ENCODE assay signal across 12 cellular contexts in genomic region chr1:155932487-155932886, GRCh38. TPM values are rescaled to one million over a fixed set of nuclear protein-coding genes. Genes with fewer than 3 reads are reported as not detected.
DNase-seq lines count a peak whose midpoint lies in the region; ATAC-seq and TF ChIP-seq lines count a peak whose summit lies in the region.
"Had no signal": no experiment of that assay in that cellular context is flagged by ENCODE, and none has a peak within 500 bp of the region (broad histone marks: within the 10 kb centered on the region; RNA-seq: fewer than 3 reads in every experiment).

No MANE protein-coding gene starts in this region.

- 80% methylated on average over 5 of the region's 5 CpGs for WGBS in heart right ventricle, 2 donors
- WGBS in body of pancreas, 2 donors, result 55 to 68% methylated on average over 5 of the region's 5 CpGs

- H3K9me3 ChIP-seq in heart right ventricle, result no peaks in the 10 kb centered on the region
- H3K9me3 ChIP-seq in thoracic aorta, result no peaks in the 10 kb centered on the region
- no peaks in the 10 kb centered on the region for H3K9me3 ChIP-seq in body of pancreas

- CTCF ChIA-PET in activated CD4-positive, alpha-beta memory T cell treated with anti-CD3 and anti-CD28 coated beads for 36 hours (lab: Charles Lee), result interaction anchor here (0.7 to 6.7 kb wide), 5 partner anchors 9 to 601 kb away, joined by 3 to 77 read pairs (median 4); partner anchors contain the start of gene ARHGEF2

- no peak for TF ChIP-seq POLR2A in body of pancreas (IDR thresholded peaks at IDR 0.05)

- ATAC-seq in heart right ventricle (no peak), Right ventricle myocardium superior (ENCODE audit: poor library complexity) (no peak), thoracic aorta (ENCODE audit: insufficient number of reproducible peaks, low FRiP score, low read depth) (no peak), body of pancreas (no peak)
- ATAC-seq: activated T-helper 17 cell treated with anti-CD3 and anti-CD28 coated beads, Interleukin-2, amount 50 U/mL, for 72 hours had no signal

- H3K4me1 Mint-ChIP-seq in activated CD4-positive, alpha-beta memory T cell treated with anti-CD3 and anti-CD28 coated beads for 36 hours (ENCODE audit: low read depth), result peaks cover 42% of the 10 kb centered on the region

- TF ChIP-seq CTCF in heart right ventricle (IDR thresholded peaks at IDR 0.05) (no peak), fibroblast of the aortic adventitia (IDR thresholded peaks at IDR 0.05; ENCODE audit: insufficient read depth, low read length) (no peak), thoracic aorta (IDR thresholded peaks at IDR 0.05) (no peak), body of pancreas (IDR thresholded peaks at IDR 0.05) (no peak)

- H3K4me3 Mint-ChIP-seq in activated CD4-positive, alpha-beta memory T cell treated with anti-CD3 and anti-CD28 coated beads for 36 hours, result peak overlapping the region; percentile 61
- H3K4me3 Mint-ChIP-seq: activated T-helper 17 cell treated with anti-CD3 and anti-CD28 coated beads, Interleukin-2, amount 50 U/mL, for 72 hours had no signal

- peaks cover 34% of the 10 kb centered on the region for H3K36me3 Mint-ChIP-seq in activated CD4-positive, alpha-beta memory T cell treated with anti-CD3 and anti-CD28 coated beads for 36 hours

- no peak for DNase-seq in heart right ventricle
- DNase-seq in Right ventricle myocardium superior, result no peak
- DNase-seq in activated CD4-positive, alpha-beta memory T cell treated with anti-CD3 and anti-CD28 coated beads for 36 hours, result no peak
- DNase-seq in fibroblast of the aortic adventitia (ENCODE audit: low read depth), result peak; percentile 35
- DNase-seq in thoracic aorta (ENCODE audit: low spot score), result no peak
- no peak for DNase-seq in NCI-H748 treated with DMSO at 0.1 percent for 48 hours (lab: John Stamatoyannopoulos, UW)
- no peak for DNase-seq in body of pancreas
- DNase-seq in NCI-H2029 treated with DMSO at 0.1 percent for 48 hours (lab: John Stamatoyannopoulos, UW), result no peak
- DNase-seq: NCI-H1105 treated with DMSO at 0.1 percent for 48 hours, occipital lobe had no signal

- no peak overlapping the region for H3K27ac ChIP-seq in heart right ventricle
- peak overlapping the region; percentile 23 to 42 for H3K27ac ChIP-seq in thoracic aorta
- peak overlapping the region in 1 of 4 donors; percentile 88 for H3K27ac ChIP-seq in body of pancreas

- H3K4me1 ChIP-seq in heart right ventricle (peaks cover 23 to 49% (median 45%) of the 10 kb centered on the region in 9 donors), thoracic aorta (ENCODE audit: control insufficient read depth in 1 of 2, low read depth in 2 of 2) (peaks cover 37 to 45% of the 10 kb centered on the region in 2 donors), body of pancreas (peaks cover 42% of the 10 kb centered on the region)

- peak overlapping the region in 7 of 10 donors; percentile 4 to 98 (median 77) for H3K4me3 ChIP-seq in heart right ventricle
- no peak overlapping the region for H3K4me3 ChIP-seq in fibroblast of the aortic adventitia (ENCODE audit: low read depth, low read length)
- H3K4me3 ChIP-seq in thoracic aorta, result peak overlapping the region; percentile 2
- H3K4me3 ChIP-seq in body of pancreas, result no peak overlapping the region

- H3K27ac Mint-ChIP-seq in activated CD4-positive, alpha-beta memory T cell treated with anti-CD3 and anti-CD28 coated beads for 36 hours, result peak overlapping the region; percentile 45
- H3K27ac Mint-ChIP-seq: activated T-helper 17 cell treated with anti-CD3 and anti-CD28 coated beads, Interleukin-2, amount 50 U/mL, for 72 hours had no signal

- no peaks in the 10 kb centered on the region for H3K27me3 Mint-ChIP-seq in activated CD4-positive, alpha-beta memory T cell treated with anti-CD3 and anti-CD28 coated beads for 36 hours
- H3K27me3 Mint-ChIP-seq: activated T-helper 17 cell treated with anti-CD3 and anti-CD28 coated beads, Interleukin-2, amount 50 U/mL, for 72 hours had no signal

- no peaks in the 10 kb centered on the region for H3K9me3 Mint-ChIP-seq in activated CD4-positive, alpha-beta memory T cell treated with anti-CD3 and anti-CD28 coated beads for 36 hours
- H3K9me3 Mint-ChIP-seq: activated T-helper 17 cell treated with anti-CD3 and anti-CD28 coated beads, Interleukin-2, amount 50 U/mL, for 72 hours had no signal

- H3K36me3 ChIP-seq in heart right ventricle (peaks cover 0 to 63% (median 37%) of the 10 kb centered on the region in 9 donors), thoracic aorta (peaks cover 42% of the 10 kb centered on the region), body of pancreas (replicated peaks in 1 of 2; ENCODE audit: insufficient read depth in 1 of 2, low read depth in 2 of 2) (peaks cover 0 to 15% of the 10 kb centered on the region in 2 donors)

- POLR2A ChIA-PET in activated CD4-positive, alpha-beta memory T cell treated with anti-CD3 and anti-CD28 coated beads for 36 hours (lab: Charles Lee), result interaction anchor here (3.7 kb wide), 1 partner anchor 46 kb away, joined by 32 read pairs; the partner anchor contains the start of gene ARHGEF2

- intact Hi-C loops in heart right ventricle (cut with DNase I) (loop anchor here in 1 of 10 donors (10.0 kb wide), 1 partner anchor 122 kb away; the partner anchor contains the start of genes LAMTOR2 and UBQLN4), Right ventricle myocardium superior (cut with DNase I) (no loop called here), body of pancreas (cut with DNase I) (no loop called here)
- intact Hi-C loops in activated CD4-positive, alpha-beta memory T cell treated with anti-CD3 and anti-CD28 coated beads for 36 hours (cut with micrococcal nuclease), result loop anchor here (5.0 kb wide), 1 partner anchor 405 kb away; the partner anchor contains the start of genes CCT3 and TSACC

- no peaks in the 10 kb centered on the region for H3K27me3 ChIP-seq in heart right ventricle
- no peaks in the 10 kb centered on the region for H3K27me3 ChIP-seq in thoracic aorta (replicated peaks; ENCODE audit: insufficient read depth)
- no peaks in the 10 kb centered on the region for H3K27me3 ChIP-seq in body of pancreas

RNA-seq across cellular contexts. Expression of gene KHDC4, which starts 1.7 kb away (rescaled TPM):
- total RNA-seq in heart right ventricle, result 10 to 100 TPM; 17.6 to 30.3 (median 22.0) TPM
- 10 to 100 TPM; 14.3 to 33.8 TPM for polyA plus RNA-seq in heart right ventricle
- total RNA-seq in Right ventricle myocardium superior, result 22.5 TPM
- 10 to 100 TPM; 66.1 to 70.2 TPM for total RNA-seq in activated CD4-positive, alpha-beta memory T cell treated with anti-CD3 and anti-CD28 coated beads for 36 hours
- total RNA-seq in fibroblast of the aortic adventitia (ENCODE audit: low replicate concordance), result 11.3 and 31.0 TPM in 2 replicates
- total RNA-seq in thoracic aorta, result 10 to 100 TPM; 50.6 to 56.9 TPM
- total RNA-seq in body of pancreas, result 10 to 100 TPM; 32.7 to 40.5 TPM

RNA-seq across cellular contexts. Expression of gene RXFP4, which starts 9.0 kb away (rescaled TPM):
- not detected for total RNA-seq in heart right ventricle
- polyA plus RNA-seq in heart right ventricle, result under 1 TPM in 1 of 2 donors, not detected in 1; 0.04 TPM
- total RNA-seq in Right ventricle myocardium superior, result not detected
- not detected for total RNA-seq in activated CD4-positive, alpha-beta memory T cell treated with anti-CD3 and anti-CD28 coated beads for 36 hours
- total RNA-seq in fibroblast of the aortic adventitia (ENCODE audit: low replicate concordance), result 0.09 TPM in 1 of 2 replicates, not detected in the other
- total RNA-seq in thoracic aorta, result not detected
- under 1 TPM in 1 of 2 donors, not detected in 1; 0.26 TPM for total RNA-seq in body of pancreas
- total RNA-seq: activated T-helper 17 cell treated with anti-CD3 and anti-CD28 coated beads, Interleukin-2, amount 50 U/mL, for 72 hours; occipital lobe; SK-MEL-5 had no signal

RNA-seq across cellular contexts. Expression of gene RIT1, which starts 21.3 kb away (rescaled TPM):
- total RNA-seq in heart right ventricle (10 to 100 TPM; 12.8 to 32.3 (median 21.9) TPM), Right ventricle myocardium superior (19.0 TPM), fibroblast of the aortic adventitia (ENCODE audit: low replicate concordance) (33.7 and 35.4 TPM in 2 replicates), thoracic aorta (10 to 100 TPM; 27.1 to 42.8 TPM), body of pancreas (10 to 100 TPM in 1 of 2 donors, 1 to 10 TPM in 1; 6.9 to 16.1 TPM)
- 10 to 100 TPM; 11.5 to 17.0 TPM for polyA plus RNA-seq in heart right ventricle
- 10 to 100 TPM; 19.1 to 21.1 TPM for total RNA-seq in activated CD4-positive, alpha-beta memory T cell treated with anti-CD3 and anti-CD28 coated beads for 36 hours

RNA-seq across cellular contexts. Expression of gene ARHGEF2, which starts 45.9 kb away (rescaled TPM):
- total RNA-seq in heart right ventricle (10 to 100 TPM; 48.6 to 79.8 (median 58.2) TPM), Right ventricle myocardium superior (55.7 TPM), fibroblast of the aortic adventitia (ENCODE audit: low replicate concordance) (116 and 161 TPM in 2 replicates), thoracic aorta (100 to 1,000 TPM; 162 to 166 TPM), body of pancreas (10 to 100 TPM; 31.9 to 32.6 TPM)
- 10 to 100 TPM; 22.7 to 38.0 TPM for polyA plus RNA-seq in heart right ventricle
- 100 to 1,000 TPM; 165 to 174 TPM for total RNA-seq in activated CD4-positive, alpha-beta memory T cell treated with anti-CD3 and anti-CD28 coated beads for 36 hours

Comparison
In these comparisons a context has a peak if more than half of its experiments do, and no peak if none do; other contexts are left out.
1. H3K27ac ChIP-seq: peak in thoracic aorta (2 of 2); none in heart right ventricle (0 of 10).
2. H3K4me3 ChIP-seq: peak in heart right ventricle (7 of 10) and thoracic aorta (single experiment); none in fibroblast of the aortic adventitia (single experiment) and body of pancreas (0 of 2).